Comparison of ENCODE assay signal across 1 cellular context in the genomic region with DNA sequence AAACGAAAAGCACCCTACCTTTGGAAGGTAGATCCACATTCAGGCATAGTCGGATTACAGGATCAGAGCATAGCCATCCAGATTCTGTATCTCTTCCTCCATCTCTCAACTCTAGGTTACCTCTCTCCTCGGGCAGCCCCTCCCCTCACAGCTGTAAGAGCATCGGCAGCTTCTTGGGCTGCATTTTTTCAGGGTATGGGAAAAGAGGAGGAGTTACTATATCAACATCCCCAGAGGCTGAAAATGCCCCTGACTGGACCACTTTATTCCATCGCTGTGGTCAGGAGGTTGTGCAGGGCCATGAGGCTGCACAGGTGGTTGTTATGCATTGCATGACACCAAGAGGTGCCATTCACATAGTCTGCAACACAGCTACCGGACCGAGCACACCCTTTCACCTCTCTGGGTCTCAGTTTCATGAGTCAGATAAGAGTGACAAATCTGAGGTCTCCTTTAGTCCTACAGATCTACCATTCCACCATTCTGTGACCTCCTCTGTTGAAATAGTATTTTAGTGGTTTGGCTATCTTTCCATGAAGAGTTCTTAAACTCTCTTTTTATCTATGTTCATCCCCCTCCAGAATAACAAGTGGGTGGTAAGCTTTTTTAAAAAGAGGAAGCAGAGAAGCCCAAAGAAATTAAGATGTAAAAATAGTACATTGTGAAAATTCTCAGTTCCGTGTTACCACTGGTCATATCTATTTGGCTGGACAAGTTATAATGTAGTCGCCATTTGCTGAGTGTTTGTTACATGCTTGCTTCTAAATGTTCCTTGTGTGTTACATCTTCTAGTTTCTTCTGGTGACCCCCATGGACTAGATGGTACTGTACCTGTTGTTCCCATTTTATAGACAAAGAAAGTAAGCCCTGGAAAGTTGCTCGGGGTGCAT.
TF ChIP-seq lines count a peak whose summit lies in the region.

No MANE protein-coding gene starts in this region.

TF ChIP-seq in K562, 482 proteins besides CTCF, POLR2A, EP300 and RAD21 (continued from another document):
- TF ChIP-seq, protein P1, sequence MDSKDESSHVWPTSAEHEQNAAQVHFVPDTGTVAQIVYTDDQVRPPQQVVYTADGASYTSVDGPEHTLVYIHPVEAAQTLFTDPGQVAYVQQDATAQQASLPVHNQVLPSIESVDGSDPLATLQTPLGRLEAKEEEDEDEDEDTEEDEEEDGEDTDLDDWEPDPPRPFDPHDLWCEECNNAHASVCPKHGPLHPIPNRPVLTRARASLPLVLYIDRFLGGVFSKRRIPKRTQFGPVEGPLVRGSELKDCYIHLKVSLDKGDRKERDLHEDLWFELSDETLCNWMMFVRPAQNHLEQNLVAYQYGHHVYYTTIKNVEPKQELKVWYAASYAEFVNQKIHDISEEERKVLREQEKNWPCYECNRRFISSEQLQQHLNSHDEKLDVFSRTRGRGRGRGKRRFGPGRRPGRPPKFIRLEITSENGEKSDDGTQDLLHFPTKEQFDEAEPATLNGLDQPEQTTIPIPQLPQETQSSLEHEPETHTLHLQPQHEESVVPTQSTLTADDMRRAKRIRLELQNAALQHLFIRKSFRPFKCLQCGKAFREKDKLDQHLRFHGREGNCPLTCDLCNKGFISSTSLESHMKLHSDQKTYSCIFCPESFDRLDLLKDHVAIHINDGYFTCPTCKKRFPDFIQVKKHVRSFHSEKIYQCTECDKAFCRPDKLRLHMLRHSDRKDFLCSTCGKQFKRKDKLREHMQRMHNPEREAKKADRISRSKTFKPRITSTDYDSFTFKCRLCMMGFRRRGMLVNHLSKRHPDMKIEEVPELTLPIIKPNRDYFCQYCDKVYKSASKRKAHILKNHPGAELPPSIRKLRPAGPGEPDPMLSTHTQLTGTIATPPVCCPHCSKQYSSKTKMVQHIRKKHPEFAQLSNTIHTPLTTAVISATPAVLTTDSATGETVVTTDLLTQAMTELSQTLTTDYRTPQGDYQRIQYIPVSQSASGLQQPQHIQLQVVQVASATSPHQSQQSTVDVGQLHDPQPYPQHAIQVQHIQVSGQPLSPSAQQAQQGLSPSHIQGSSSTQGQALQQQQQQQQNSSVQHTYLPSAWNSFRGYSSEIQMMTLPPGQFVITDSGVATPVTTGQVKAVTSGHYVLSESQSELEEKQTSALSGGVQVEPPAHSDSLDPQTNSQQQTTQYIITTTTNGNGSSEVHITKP (IDR thresholded peaks at IDR 0.05; ENCODE audit: partially characterized antibody), result no peak
- TF ChIP-seq NONO (IDR thresholded peaks at IDR 0.05; ENCODE audit: low read depth in 2 of 2, low read length in 1 of 2), result no peak
- no peak for TF ChIP-seq TFAM (CRISPR knock-in tag; conservative IDR thresholded peaks at IDR 0.05)
- no peak for TF ChIP-seq RFX7 (CRISPR knock-in tag; IDR thresholded peaks at IDR 0.05)
- TF ChIP-seq KLF6 (CRISPR knock-in tag; IDR thresholded peaks at IDR 0.05; ENCODE audit: borderline replicate concordance), result no peak
- no peak for TF ChIP-seq ZNF274 (IDR thresholded peaks at IDR 0.05; ENCODE audit: borderline replicate concordance, low read depth, low read length)
- TF ChIP-seq TAL1 (IDR thresholded peaks at IDR 0.05), result no peak
- TF ChIP-seq NR2C2 (CRISPR knock-in tag; IDR thresholded peaks at IDR 0.05), result no peak
- TF ChIP-seq NR2C2 (tag; IDR thresholded peaks at IDR 0.05), result peak; percentile 20; the same call in 1 of the 2 replicates
- no peak for TF ChIP-seq EHMT2 (IDR thresholded peaks at IDR 0.05)
- TF ChIP-seq TCF3 (CRISPR knock-in tag; IDR thresholded peaks at IDR 0.05), result 0 out of 2 replicates have a peak, but pooled peaks have one; percentile 12
- no peak for TF ChIP-seq WHSC1 (IDR thresholded peaks at IDR 0.05; ENCODE audit: low read length)
- no peak for TF ChIP-seq TGIF2 (CRISPR knock-in tag; IDR thresholded peaks at IDR 0.05)
- TF ChIP-seq MCM2 (IDR thresholded peaks at IDR 0.05; ENCODE audit: low read depth), result no peak
- TF ChIP-seq ZC3H8 (IDR thresholded peaks at IDR 0.05), result no peak
- no peak for TF ChIP-seq PTTG1 (tag; IDR thresholded peaks at IDR 0.05; ENCODE audit: low read depth)
- no peak for TF ChIP-seq KDM5B (IDR thresholded peaks at IDR 0.05; ENCODE audit: insufficient replicate concordance, low read depth, low read length)
- no peak for TF ChIP-seq ZFPM2 (CRISPR knock-in tag; IDR thresholded peaks at IDR 0.05)
